In genomic region chr12:96040305-96041133, GRCh38 we compare ENCODE assay signal across 19 cellular contexts. TPM values are rescaled to one million over a fixed set of nuclear protein-coding genes. Genes with fewer than 3 reads are reported as not detected.
"Had no signal": no experiment of that assay in that cellular context is flagged by ENCODE, and none has a peak within 500 bp of the region (broad histone marks: within the 10 kb centered on the region; RNA-seq: fewer than 3 reads in every experiment).

No MANE protein-coding gene starts in this region.

- H3K36me3 ChIP-seq: brain microvascular endothelial cell, colonic mucosa, gastrocnemius medialis, sigmoid colon had no signal

- H3K4me1 ChIP-seq: colonic mucosa, gastrocnemius medialis had no signal

- H3K36me3 Mint-ChIP-seq: activated naive CD8-positive, alpha-beta T cell treated with anti-CD3 and anti-CD28 coated beads, Interleukin-2, amount 10 ng/mL, durations not matched to agents 7 days and 5 days; naive thymus-derived CD8-positive, alpha-beta T cell; stimulated activated memory B cell treated with anti-CD40 and anti-IgM and Interleukin-4, amounts not matched to agents 10 μg/mL and 1 μg/mL and 100 μg/mL, for 72 hours had no signal

- DNase-seq: activated CD4-positive, alpha-beta T cell treated with anti-CD3 and anti-CD28 coated beads, Interleukin-2, amount 10 ng/mL, durations not matched to agents 7 days and 5 days; activated CD8-positive, alpha-beta T cell treated with anti-CD3 and anti-CD28 coated beads, Interleukin-2, amount 10 ng/mL, durations not matched to agents 7 days and 5 days; activated naive CD4-positive, alpha-beta T cell treated with Interleukin-2 at 50 U/mL for 16 hours; activated naive CD8-positive, alpha-beta T cell treated with anti-CD3 and anti-CD28 coated beads, Interleukin-2, amount 10 ng/mL, durations not matched to agents 7 days and 5 days; activated T-cell treated with anti-CD3 and anti-CD28 coated beads, Interleukin-2, amount 50 U/mL, for 24 hours; anterior cingulate cortex; brain microvascular endothelial cell; central memory CD4-positive, alpha-beta T cell; colonic mucosa; gastrocnemius medialis; head of caudate nucleus; kidney glomerular epithelial cell; mesenchymal stem cell; naive thymus-derived CD8-positive, alpha-beta T cell; sigmoid colon; stimulated activated CD4-positive, alpha-beta T cell treated with anti-CD3 and anti-CD28 coated beads, Interleukin-4, amount 100 ng/mL, for 4 hours had no signal

- H3K4me3 Mint-ChIP-seq: activated CD4-positive, alpha-beta T cell treated with anti-CD3 and anti-CD28 coated beads, Interleukin-2, amount 10 ng/mL, durations not matched to agents 7 days and 5 days; activated CD8-positive, alpha-beta T cell treated with anti-CD3 and anti-CD28 coated beads, Interleukin-2, amount 10 ng/mL, durations not matched to agents 7 days and 5 days; activated naive CD8-positive, alpha-beta T cell treated with anti-CD3 and anti-CD28 coated beads, Interleukin-2, amount 10 ng/mL, durations not matched to agents 7 days and 5 days; activated T-cell treated with anti-CD3 and anti-CD28 coated beads, Interleukin-2, amount 50 U/mL, for 24 hours; naive thymus-derived CD8-positive, alpha-beta T cell; stimulated activated memory B cell treated with anti-CD40 and anti-IgM and Interleukin-4, amounts not matched to agents 10 μg/mL and 1 μg/mL and 100 μg/mL, for 72 hours; T-helper 2 cell treated with Interferon-gamma antibody and Interleukin-4, amounts not matched to agents 5 μg/mL and 100 μg/mL, for 36 hours had no signal

- H3K27me3 Mint-ChIP-seq: activated CD4-positive, alpha-beta T cell treated with anti-CD3 and anti-CD28 coated beads, Interleukin-2, amount 10 ng/mL, durations not matched to agents 7 days and 5 days; activated naive CD8-positive, alpha-beta T cell treated with anti-CD3 and anti-CD28 coated beads, Interleukin-2, amount 10 ng/mL, durations not matched to agents 7 days and 5 days; activated T-cell treated with anti-CD3 and anti-CD28 coated beads, Interleukin-2, amount 50 U/mL, for 24 hours; naive thymus-derived CD8-positive, alpha-beta T cell; stimulated activated memory B cell treated with anti-CD40 and anti-IgM and Interleukin-4, amounts not matched to agents 10 μg/mL and 1 μg/mL and 100 μg/mL, for 72 hours had no signal

- ATAC-seq: activated CD8-positive, alpha-beta T cell treated with anti-CD3 and anti-CD28 coated beads, Interleukin-2, amount 10 ng/mL, durations not matched to agents 7 days and 5 days; gastrocnemius medialis; naive thymus-derived CD8-positive, alpha-beta T cell; stimulated activated memory B cell treated with anti-CD40 and anti-IgM and Interleukin-4, amounts not matched to agents 10 μg/mL and 1 μg/mL and 100 μg/mL, for 72 hours had no signal

- H3K9me3 ChIP-seq: colonic mucosa, gastrocnemius medialis, sigmoid colon had no signal

- H3K4me3 ChIP-seq: colonic mucosa, gastrocnemius medialis, sigmoid colon had no signal

- H3K27ac Mint-ChIP-seq: activated CD4-positive, alpha-beta T cell treated with anti-CD3 and anti-CD28 coated beads, Interleukin-2, amount 10 ng/mL, durations not matched to agents 7 days and 5 days; activated CD8-positive, alpha-beta T cell treated with anti-CD3 and anti-CD28 coated beads, Interleukin-2, amount 10 ng/mL, durations not matched to agents 7 days and 5 days; activated naive CD8-positive, alpha-beta T cell treated with anti-CD3 and anti-CD28 coated beads, Interleukin-2, amount 10 ng/mL, durations not matched to agents 7 days and 5 days; activated T-cell treated with anti-CD3 and anti-CD28 coated beads, Interleukin-2, amount 50 U/mL, for 24 hours; activated T-helper 2 cell treated with anti-CD3 and anti-CD28 coated beads, Interferon-gamma antibody, Interleukin-2, Interleukin-4, amounts not matched to agents 10 μg/mL and 5 μg/mL and 100 μg/mL, durations not matched to agents 14 hours and 24 hours and 36 hours; T-helper 2 cell treated with Interferon-gamma antibody and Interleukin-4, amounts not matched to agents 5 μg/mL and 100 μg/mL, for 36 hours had no signal

- H3K27ac ChIP-seq: brain microvascular endothelial cell, colonic mucosa, gastrocnemius medialis, sigmoid colon had no signal

- H3K27me3 ChIP-seq: brain microvascular endothelial cell, colonic mucosa, gastrocnemius medialis, sigmoid colon had no signal

- H3K9me3 Mint-ChIP-seq: activated CD4-positive, alpha-beta T cell treated with anti-CD3 and anti-CD28 coated beads, Interleukin-2, amount 10 ng/mL, durations not matched to agents 7 days and 5 days; activated naive CD8-positive, alpha-beta T cell treated with anti-CD3 and anti-CD28 coated beads, Interleukin-2, amount 10 ng/mL, durations not matched to agents 7 days and 5 days; activated T-cell treated with anti-CD3 and anti-CD28 coated beads, Interleukin-2, amount 50 U/mL, for 24 hours; activated T-helper 2 cell treated with anti-CD3 and anti-CD28 coated beads, Interferon-gamma antibody, Interleukin-2, Interleukin-4, amounts not matched to agents 10 μg/mL and 5 μg/mL and 100 μg/mL, durations not matched to agents 14 hours and 24 hours and 36 hours; naive thymus-derived CD8-positive, alpha-beta T cell; stimulated activated memory B cell treated with anti-CD40 and anti-IgM and Interleukin-4, amounts not matched to agents 10 μg/mL and 1 μg/mL and 100 μg/mL, for 72 hours; T-helper 2 cell treated with Interferon-gamma antibody and Interleukin-4, amounts not matched to agents 5 μg/mL and 100 μg/mL, for 36 hours had no signal

RNA-seq across cellular contexts. Expression of gene HAL, which starts 44.4 kb away (rescaled TPM):
- polyA plus RNA-seq: naive thymus-derived CD8-positive, alpha-beta T cell had no signal
